Comparison of ENCODE assay signal across 8 cellular contexts in genomic region chr4:8274772-8275241, GRCh38. TPM values are rescaled to one million over a fixed set of nuclear protein-coding genes. Genes with fewer than 3 reads are reported as not detected.
DNase-seq lines count a peak whose midpoint lies in the region; ATAC-seq lines count a peak whose summit lies in the region.

No MANE protein-coding gene starts in this region.

- H3K4me3 Mint-ChIP-seq in effector memory CD8-positive, alpha-beta T cell = no peak overlapping the region
- no peak overlapping the region for H3K4me3 Mint-ChIP-seq in stimulated activated memory B cell treated with anti-CD40 and anti-IgM and Interleukin-4, amounts not matched to agents 10 μg/mL and 1 μg/mL and 100 μg/mL, for 72 hours

- H4K12ac ChIP-seq in trophoblast cell (ENCODE audit: low read depth, low read length) = no peak overlapping the region

- H3K18ac ChIP-seq in trophoblast cell (ENCODE audit: low read length) = no peak overlapping the region

- peaks cover 3% of the 10 kb centered on the region for H3K79me1 ChIP-seq in trophoblast cell (ENCODE audit: low read length)

- H2AK5ac ChIP-seq in trophoblast cell (ENCODE audit: low read length) = no peak overlapping the region

- 45% methylated on average over 12 of the region's 12 CpGs for WGBS in right cardiac atrium
- WGBS in trophoblast cell (ENCODE audit: extremely low coverage, insufficient coverage, insufficient read length) = no CpG with 5 or more reads among the region's 12 CpGs

- no peak overlapping the region for H3K9ac ChIP-seq in trophoblast cell (ENCODE audit: low read length)

- peaks cover 31 to 77% of the 10 kb centered on the region in 2 donors for H3K27me3 Mint-ChIP-seq in effector memory CD8-positive, alpha-beta T cell
- peaks cover 85% of the 10 kb centered on the region for H3K27me3 Mint-ChIP-seq in stimulated activated memory B cell treated with anti-CD40 and anti-IgM and Interleukin-4, amounts not matched to agents 10 μg/mL and 1 μg/mL and 100 μg/mL, for 72 hours

- H3K23ac ChIP-seq in trophoblast cell (ENCODE audit: low read length) = no peak overlapping the region

- H3K14ac ChIP-seq in trophoblast cell (ENCODE audit: low read length) = no peak overlapping the region

- H3K4me2 ChIP-seq in trophoblast cell (ENCODE audit: low read length) = no peak overlapping the region

- H3K9me3 Mint-ChIP-seq in effector memory CD8-positive, alpha-beta T cell = no peaks in the 10 kb centered on the region
- no peaks in the 10 kb centered on the region for H3K9me3 Mint-ChIP-seq in stimulated activated memory B cell treated with anti-CD40 and anti-IgM and Interleukin-4, amounts not matched to agents 10 μg/mL and 1 μg/mL and 100 μg/mL, for 72 hours

- no peak overlapping the region for H3K4me3 ChIP-seq in right cardiac atrium (ENCODE audit: low read length)
- H3K4me3 ChIP-seq in skeletal muscle cell (ENCODE audit: low read depth, low read length) = no peak overlapping the region
- H3K4me3 ChIP-seq in trophoblast cell (ENCODE audit: low read depth, low read length) = no peak overlapping the region

- ATAC-seq in right cardiac atrium = peak; percentile 63 to 76
- ATAC-seq in effector memory CD8-positive, alpha-beta T cell (replicated peaks) = no peak
- no peak for ATAC-seq in stimulated activated memory B cell treated with anti-CD40 and anti-IgM and Interleukin-4, amounts not matched to agents 10 μg/mL and 1 μg/mL and 100 μg/mL, for 72 hours

- peaks cover 0 to 2% of the 10 kb centered on the region in 2 experiments for H3K36me3 ChIP-seq in trophoblast cell (ENCODE audit: control insufficient read depth in 1 of 2, insufficient read depth in 2 of 2, low read length in 2 of 2)

- H2BK12ac ChIP-seq in trophoblast cell (ENCODE audit: low read length) = no peak overlapping the region

- no peaks in the 10 kb centered on the region for H3K9me3 ChIP-seq in right cardiac atrium (ENCODE audit: control insufficient read depth, low read length)
- H3K9me3 ChIP-seq in trophoblast cell (ENCODE audit: insufficient read depth, low read depth, low read length) = peaks cover 2% of the 10 kb centered on the region

- H3K79me2 ChIP-seq in trophoblast cell (ENCODE audit: control insufficient read depth, insufficient read depth, low read length, poor library complexity) = peaks cover 4% of the 10 kb centered on the region

- no peak overlapping the region for H4K8ac ChIP-seq in trophoblast cell (ENCODE audit: low read depth, low read length)

- intact Hi-C loops in right cardiac atrium (cut with DNase I) = loop anchor here in 2 of 4 donors (5.0 to 10.0 kb wide), 2 partner anchors 127 to 130 kb away; no protein-coding TSS in a partner anchor

- no peak overlapping the region for H4K91ac ChIP-seq in trophoblast cell (ENCODE audit: low read depth, low read length)

- H3K27ac ChIP-seq in right cardiac atrium (ENCODE audit: low read length) (no peak overlapping the region), trophoblast cell (ENCODE audit: low read depth, low read length) (no peak overlapping the region)

- peak; percentile 35 for DNase-seq in GOT3 (lab: John Stamatoyannopoulos, UW)
- peak in 53 of 56 donors; percentile 7 to 86 (median 49) for DNase-seq in amygdala (lab: John Stamatoyannopoulos, UW)
- peak; percentile 93 to 97 (median 95) for DNase-seq in right cardiac atrium
- DNase-seq in skeletal muscle cell (ENCODE audit: low read depth) = peak; percentile 81
- no peak for DNase-seq in trophoblast cell
- no peak for DNase-seq in NCI-H128 (lab: John Stamatoyannopoulos, UW; ENCODE audit: unreplicated experiment)
- no peak for DNase-seq in effector memory CD8-positive, alpha-beta T cell

- H3K27ac Mint-ChIP-seq in effector memory CD8-positive, alpha-beta T cell = no peak overlapping the region
- no peak overlapping the region for H3K27ac Mint-ChIP-seq in stimulated activated memory B cell treated with anti-CD40 and anti-IgM and Interleukin-4, amounts not matched to agents 10 μg/mL and 1 μg/mL and 100 μg/mL, for 72 hours

- H2AFZ ChIP-seq in trophoblast cell (ENCODE audit: insufficient read depth, low read length, poor library complexity) = no peak overlapping the region

- H2BK5ac ChIP-seq in trophoblast cell (ENCODE audit: low read depth, low read length, poor library complexity) = no peak overlapping the region

- H3K4me1 ChIP-seq in right cardiac atrium (ENCODE audit: control insufficient read depth, insufficient read depth, low read length) (peaks cover 16% of the 10 kb centered on the region), trophoblast cell (ENCODE audit: control insufficient read depth in 1 of 2, insufficient read depth in 2 of 2, low read length in 2 of 2) (peaks cover 18 to 21% of the 10 kb centered on the region in 2 experiments)

- no peaks in the 10 kb centered on the region for H3K27me3 ChIP-seq in right cardiac atrium (ENCODE audit: control insufficient read depth, insufficient read depth)
- peaks cover 3% of the 10 kb centered on the region for H3K27me3 ChIP-seq in trophoblast cell (ENCODE audit: insufficient read depth, low read length)

- H3K4me1 Mint-ChIP-seq in effector memory CD8-positive, alpha-beta T cell (ENCODE audit: low read depth in 2 of 2) = peaks cover 0 to 5% of the 10 kb centered on the region in 2 donors
- H3K4me1 Mint-ChIP-seq in stimulated activated memory B cell treated with anti-CD40 and anti-IgM and Interleukin-4, amounts not matched to agents 10 μg/mL and 1 μg/mL and 100 μg/mL, for 72 hours = no peaks in the 10 kb centered on the region

- no peak overlapping the region for H2BK120ac ChIP-seq in trophoblast cell (ENCODE audit: insufficient read depth, low read length, poor library complexity)

- H3K36me3 Mint-ChIP-seq in effector memory CD8-positive, alpha-beta T cell (ENCODE audit: insufficient read depth) = no peaks in the 10 kb centered on the region
- H3K36me3 Mint-ChIP-seq in stimulated activated memory B cell treated with anti-CD40 and anti-IgM and Interleukin-4, amounts not matched to agents 10 μg/mL and 1 μg/mL and 100 μg/mL, for 72 hours = no peaks in the 10 kb centered on the region

- H3K4ac ChIP-seq in trophoblast cell (ENCODE audit: low read depth, low read length) = no peak overlapping the region

RNA-seq across cellular contexts. Expression of gene HTRA3, which starts 5.3 kb away (rescaled TPM):
- total RNA-seq in right cardiac atrium = 100 to 1,000 TPM in 2 of 4 donors, 10 to 100 TPM in 2; 52.8 to 133 (median 96.0) TPM
- 80.6 TPM for polyA plus RNA-seq in right cardiac atrium
- 31.1 and 33.0 TPM in 2 replicates for polyA plus RNA-seq in trophoblast cell (2013)

Comparison
In these comparisons a context has a peak if more than half of its experiments do, and no peak if none do; other contexts are left out.
1. DNase-seq: peak in GOT3 (single experiment), amygdala (53 of 56), right cardiac atrium (3 of 3) and skeletal muscle cell (single experiment); none in trophoblast cell (0 of 2), NCI-H128 (single experiment) and effector memory CD8-positive, alpha-beta T cell (0 of 3).
2. ATAC-seq: peak in right cardiac atrium (2 of 2); none in effector memory CD8-positive, alpha-beta T cell (single experiment) and stimulated activated memory B cell treated with anti-CD40 and anti-IgM and Interleukin-4, amounts not matched to agents 10 μg/mL and 1 μg/mL and 100 μg/mL, for 72 hours (single experiment).